Comparison of ENCODE assay signal across 1 cellular context in genomic region chr9:21709464-21710058, GRCh38.
A peak's percentile ranks its signal among the peaks of the same experiment; 100 is the strongest.
TF ChIP-seq lines count a peak whose summit lies in the region.

No MANE protein-coding gene starts in this region.

TF ChIP-seq in HCT116, 20 proteins besides CTCF, POLR2A, EP300 and RAD21 (continued from another document):
- TF ChIP-seq REST (IDR thresholded peaks at IDR 0.05; ENCODE audit: low read depth) = no peak
- TF ChIP-seq SP1 (IDR thresholded peaks at IDR 0.05; ENCODE audit: low read depth) = peak; percentile 47; the same call in 1 of the 2 replicates
- no peak for TF ChIP-seq SIN3A (IDR thresholded peaks at IDR 0.05; ENCODE audit: low read depth)
- no peak for TF ChIP-seq MAX (IDR thresholded peaks at IDR 0.05)
- TF ChIP-seq ZNF274 (IDR thresholded peaks at IDR 0.05; ENCODE audit: low read depth, low read length) = no peak
- no peak for TF ChIP-seq POLR2AphosphoS5 (IDR thresholded peaks at IDR 0.05; ENCODE audit: low read depth, low read length)
- no peak for TF ChIP-seq TCF7L2 (IDR thresholded peaks at IDR 0.05; ENCODE audit: borderline replicate concordance, extremely low read depth, insufficient read depth, insufficient read length)
